10 cellular contexts compared by ENCODE assay signal in genomic region chr17:29586676-29587469, GRCh38. TPM values are rescaled to one million over a fixed set of nuclear protein-coding genes. Genes with fewer than 3 reads are reported as not detected.
DNase-seq lines count a peak whose midpoint lies in the region; TF ChIP-seq lines count a peak whose summit lies in the region.
"Had no signal": no experiment of that assay in that cellular context is flagged by ENCODE, and none has a peak within 500 bp of the region (broad histone marks: within the 10 kb centered on the region; RNA-seq: fewer than 3 reads in every experiment).

No MANE protein-coding gene starts in this region.

- H3K36me3 ChIP-seq in BLaER1 (peaks cover 21% of the 10 kb centered on the region), Loucy (ENCODE audit: insufficient read depth, low read length) (peaks cover 6% of the 10 kb centered on the region; the same call in 1 of the 2 replicates), neural cell (ENCODE audit: insufficient read depth, low read length) (no peaks in the 10 kb centered on the region)

- H3K79me2 ChIP-seq in Loucy (ENCODE audit: insufficient read depth, low read length) (peaks cover 69% of the 10 kb centered on the region), neural cell (replicated peaks; ENCODE audit: insufficient read depth, low read length) (peaks cover 33% of the 10 kb centered on the region)

- peak overlapping the region; percentile 93 for H3K27ac ChIP-seq in BLaER1
- H3K27ac ChIP-seq in caudate nucleus (ENCODE audit: low read depth, low read length), result peak overlapping the region; percentile 50
- H3K27ac ChIP-seq in neural cell (ENCODE audit: low read length), result no peak overlapping the region

- H4K20me1 ChIP-seq in BLaER1 (peaks cover 74% of the 10 kb centered on the region), Loucy (ENCODE audit: insufficient read depth, low read length, poor library complexity, severe bottlenecking) (peaks cover 48% of the 10 kb centered on the region), neural cell (ENCODE audit: insufficient read depth) (peaks cover 15% of the 10 kb centered on the region)

- TF ChIP-seq EP300 in neural cell (conservative IDR thresholded peaks at IDR 0.05; ENCODE audit: poor library complexity, severe bottlenecking), result no peak

- H3K4me3 ChIP-seq in BLaER1 (peak overlapping the region; percentile 97), Loucy (ENCODE audit: low read length, poor library complexity, severe bottlenecking) (peak overlapping the region; percentile 88), neural cell (ENCODE audit: low read length) (peak overlapping the region; percentile 97)

- TF ChIP-seq CTCF in Loucy (conservative IDR thresholded peaks at IDR 0.05; ENCODE audit: low read length) (no peak), neural cell (IDR thresholded peaks at IDR 0.05; ENCODE audit: poor library complexity, severe bottlenecking) (no peak)

- DNase-seq in caudate nucleus (lab: John Stamatoyannopoulos, UW) (peak in 1 of 61 donors; percentile 16), RPMI8226 (no peak), SK-N-DZ (ENCODE audit: low spot score) (no peak), NCI-H2081 treated with DMSO at 0.1 percent for 48 hours (lab: John Stamatoyannopoulos, UW) (no peak), NOMO-1 treated with DMSO at 0.1 percent for 48 hours (lab: John Stamatoyannopoulos, UW; ENCODE audit: unreplicated experiment) (no peak)
- DNase-seq: NCI-H2227 treated with DMSO at 0.1 percent for 48 hours; stimulated activated CD4-positive, alpha-beta T cell treated with anti-CD3 and anti-CD28 coated beads, Interleukin-12 subunit alpha, Interleukin-12 subunit beta, amount 100 ng/mL, for 4 hours had no signal

- H2AFZ ChIP-seq in Loucy (ENCODE audit: low read length) (no peak overlapping the region), neural cell (ENCODE audit: low read depth, low read length) (no peak overlapping the region)

- no peaks in the 10 kb centered on the region for H3K9me3 ChIP-seq in BLaER1
- no peaks in the 10 kb centered on the region for H3K9me3 ChIP-seq in Loucy (ENCODE audit: insufficient read depth, low read depth, low read length)
- no peaks in the 10 kb centered on the region for H3K9me3 ChIP-seq in neural cell (ENCODE audit: low read length)

- no peaks in the 10 kb centered on the region for H3K27me3 ChIP-seq in BLaER1
- no peaks in the 10 kb centered on the region for H3K27me3 ChIP-seq in Loucy (ENCODE audit: insufficient read depth, low read length, poor library complexity, severe bottlenecking)
- no peaks in the 10 kb centered on the region for H3K27me3 ChIP-seq in neural cell (ENCODE audit: insufficient read depth, low read depth, low read length)

- H3K4me2 ChIP-seq in BLaER1, result peak overlapping the region; percentile 99
- H3K4me2 ChIP-seq in Loucy (ENCODE audit: low read depth, low read length, poor library complexity, severe bottlenecking), result peak overlapping the region; percentile 95
- no peak overlapping the region for H3K4me2 ChIP-seq in neural cell (ENCODE audit: low read length)

- H3F3A ChIP-seq in Loucy (ENCODE audit: low read depth) (no peaks in the 10 kb centered on the region), neural cell (ENCODE audit: insufficient read depth, low read length, poor library complexity, severe bottlenecking) (peaks cover under 1% of the 10 kb centered on the region)

- H3K4me1 ChIP-seq in BLaER1 (peaks cover 82% of the 10 kb centered on the region), Loucy (ENCODE audit: insufficient read depth, low read length, poor library complexity, severe bottlenecking) (peaks cover 61% of the 10 kb centered on the region)

- H3K9ac ChIP-seq in BLaER1 (peak overlapping the region; percentile 95), Loucy (ENCODE audit: low read depth, low read length, poor library complexity, severe bottlenecking) (peak overlapping the region; percentile 83), neural cell (ENCODE audit: low read length) (no peak overlapping the region)

- H3K9me2 ChIP-seq in Loucy (replicated peaks; ENCODE audit: low read depth, low read length) (no peaks in the 10 kb centered on the region), neural cell (ENCODE audit: insufficient read depth, low read length) (no peaks in the 10 kb centered on the region)

- no peak for TF ChIP-seq RAD21 in neural cell (conservative IDR thresholded peaks at IDR 0.05)

TF ChIP-seq in neural cell, 6 proteins besides CTCF, POLR2A, EP300 and RAD21:
- TF ChIP-seq EZH2 (IDR thresholded peaks at IDR 0.05; ENCODE audit: borderline replicate concordance, insufficient read depth, low read length, poor library complexity, severe bottlenecking) (no peak), SMC3 (conservative IDR thresholded peaks at IDR 0.05; ENCODE audit: poor library complexity) (no peak)

RNA-seq across cellular contexts. Expression of gene GIT1, which starts 2.6 kb away (rescaled TPM):
- 20.5 and 41.4 TPM in 2 replicates for polyA plus RNA-seq in neural cell
- polyA minus RNA-seq in neural cell, result 40.1 and 42.1 TPM in 2 replicates
- 61.7 and 67.9 TPM in 2 replicates for polyA plus RNA-seq in SK-N-DZ (2014; cell fraction: cytosol; rRNA removed)
- polyA plus RNA-seq in SK-N-DZ (2014; cell fraction: nucleus; rRNA removed), result 87.2 and 119 TPM in 2 replicates

RNA-seq across cellular contexts. Expression of gene ANKRD13B, which starts 6.1 kb away (rescaled TPM):
- 35.0 and 42.7 TPM in 2 replicates for polyA plus RNA-seq in neural cell
- 34.0 and 38.2 TPM in 2 replicates for polyA minus RNA-seq in neural cell
- polyA plus RNA-seq in SK-N-DZ (2014; cell fraction: cytosol; rRNA removed), result 116 and 120 TPM in 2 replicates
- 565 and 650 TPM in 2 replicates for polyA plus RNA-seq in SK-N-DZ (2014; cell fraction: nucleus; rRNA removed)

RNA-seq across cellular contexts. Expression of gene TP53I13, which starts 18.4 kb away (rescaled TPM):
- polyA plus RNA-seq in neural cell, result 18.4 and 23.3 TPM in 2 replicates
- polyA minus RNA-seq in neural cell, result 7.1 and 7.5 TPM in 2 replicates
- polyA plus RNA-seq in SK-N-DZ (2014; cell fraction: cytosol; rRNA removed), result 111 and 124 TPM in 2 replicates
- 452 and 459 TPM in 2 replicates for polyA plus RNA-seq in SK-N-DZ (2014; cell fraction: nucleus; rRNA removed)

RNA-seq across cellular contexts. Expression of gene ABHD15, which starts 20.0 kb away (rescaled TPM):
- 0.14 and 0.21 TPM in 2 replicates for polyA plus RNA-seq in neural cell
- 0.24 and 0.46 TPM in 2 replicates for polyA minus RNA-seq in neural cell
- 8.3 and 9.6 TPM in 2 replicates for polyA plus RNA-seq in SK-N-DZ (2014; cell fraction: cytosol; rRNA removed)
- 3.5 and 6.9 TPM in 2 replicates for polyA plus RNA-seq in SK-N-DZ (2014; cell fraction: nucleus; rRNA removed)

RNA-seq across cellular contexts. Expression of gene CORO6, which starts 35.8 kb away (rescaled TPM):
- polyA plus RNA-seq in neural cell, result 1.2 and 4.3 TPM in 2 replicates
- polyA minus RNA-seq in neural cell, result 1.0 and 2.4 TPM in 2 replicates
- 7.0 and 10.3 TPM in 2 replicates for polyA plus RNA-seq in SK-N-DZ (2014; cell fraction: cytosol; rRNA removed)
- polyA plus RNA-seq in SK-N-DZ (2014; cell fraction: nucleus; rRNA removed), result 186 and 308 TPM in 2 replicates
